Comparison of ENCODE assay signal across 17 cellular contexts in genomic region chr2:150887926-150888325, GRCh38.
A peak's percentile ranks its signal among the peaks of the same experiment; 100 is the strongest.
DNase-seq lines count a peak whose midpoint lies in the region; ATAC-seq, FAIRE-seq and TF ChIP-seq lines count a peak whose summit lies in the region.
"Had no signal": no experiment of that assay in that cellular context is flagged by ENCODE, and none has a peak within 500 bp of the region (broad histone marks: within the 10 kb centered on the region; RNA-seq: fewer than 3 reads in every experiment).

No MANE protein-coding gene starts in this region.

- POLR2A ChIA-PET in IMR-90 (lab: Charles Lee; ENCODE audit: unreplicated experiment): no interaction called here
- POLR2A ChIA-PET in endothelial cell of umbilical vein (lab: Charles Lee): no interaction called here

- no peak overlapping the region for H3K23ac ChIP-seq in IMR-90 (ENCODE audit: low read depth, low read length)

- H3K4ac ChIP-seq in IMR-90 (ENCODE audit: low read depth, low read length): no peak overlapping the region

- no peak overlapping the region for H3K14ac ChIP-seq in IMR-90 (replicated peaks; ENCODE audit: low read depth, low read length)

- no peak for TF ChIP-seq CTCF in IMR-90 (conservative IDR thresholded peaks at IDR 0.05; ENCODE audit: low read depth, low read length)
- no peak for TF ChIP-seq CTCF in endothelial cell of umbilical vein (IDR thresholded peaks at IDR 0.05; ENCODE audit: extremely low read depth in 1 of 2, insufficient read depth in 1 of 2, low read depth in 1 of 2, low read length in 2 of 2)
- no peak for TF ChIP-seq CTCF in fibroblast of the aortic adventitia (IDR thresholded peaks at IDR 0.05; ENCODE audit: insufficient read depth, low read length)
- TF ChIP-seq CTCF in smooth muscle cell (IDR thresholded peaks at IDR 0.05; ENCODE audit: borderline replicate concordance, insufficient read depth, poor library complexity, severe bottlenecking): no peak

- H3K79me1 ChIP-seq in IMR-90 (ENCODE audit: low read depth in 1 of 2, low read length in 2 of 2): no peaks in the 10 kb centered on the region

- H2BK5ac ChIP-seq in IMR-90 (ENCODE audit: low read depth, low read length, poor library complexity, severe bottlenecking): no peak overlapping the region

- no peaks in the 10 kb centered on the region for H3K4me1 ChIP-seq in IMR-90 (ENCODE audit: control insufficient read depth, insufficient read depth, low read length)
- no peaks in the 10 kb centered on the region for H3K4me1 ChIP-seq in endothelial cell of umbilical vein (ENCODE audit: control insufficient read depth, extremely low read depth, insufficient read depth, low read length)
- peaks cover 10% of the 10 kb centered on the region for H3K4me1 ChIP-seq in smooth muscle cell (ENCODE audit: low read depth)

- no peaks in the 10 kb centered on the region for H3K9me1 ChIP-seq in IMR-90 (ENCODE audit: insufficient read depth, low read length)
- no peaks in the 10 kb centered on the region for H3K9me1 ChIP-seq in endothelial cell of umbilical vein (replicated peaks; ENCODE audit: control insufficient read depth, extremely low read depth, insufficient read depth, low read length)

- no TSS peak for BruUV-seq in IMR-90 (replicated peaks; lab: Mats Ljungman, UMichigan)
- no TSS peak for BruUV-seq in endothelial cell of umbilical vein (replicated peaks; lab: Mats Ljungman, UMichigan)

- H3K9me3 ChIP-seq in IMR-90 (ENCODE audit: control insufficient read depth, insufficient read depth, low read length): no peaks in the 10 kb centered on the region
- no peaks in the 10 kb centered on the region for H3K9me3 ChIP-seq in endothelial cell of umbilical vein (replicated peaks; ENCODE audit: control insufficient read depth, insufficient read depth, low read length)
- no peaks in the 10 kb centered on the region for H3K9me3 ChIP-seq in smooth muscle cell (replicated peaks; ENCODE audit: low read depth)
- H3K9me3 ChIP-seq: Caco-2 had no signal

- H3K18ac ChIP-seq in IMR-90 (ENCODE audit: low read depth, low read length): no peak overlapping the region; the same call in 1 of the 2 replicates

- WGBS in IMR-90 (ENCODE audit: extremely low coverage in 2 of 2, insufficient read length in 1 of 2), 2 experiments: no CpG with 5 or more reads among the region's 3 CpGs
- WGBS in smooth muscle cell (ENCODE audit: low lambda C conversion rate): 66% methylated on average over 3 of the region's 3 CpGs

- no peak overlapping the region for H2BK120ac ChIP-seq in IMR-90 (ENCODE audit: low read depth, low read length)

- H4K20me1 ChIP-seq in IMR-90 (ENCODE audit: insufficient read depth, low read length) (no peaks in the 10 kb centered on the region), endothelial cell of umbilical vein (replicated peaks; ENCODE audit: control insufficient read depth, extremely low read depth, insufficient read depth, low read length) (no peaks in the 10 kb centered on the region), smooth muscle cell (ENCODE audit: low read depth) (no peaks in the 10 kb centered on the region)

- no peak for TF ChIP-seq RAD21 in IMR-90 (IDR thresholded peaks at IDR 0.05; ENCODE audit: low read length)

- ATAC-seq in IMR-90 (ENCODE audit: low read depth) (no peak), HG02571 (IDR thresholded peaks at IDR 0.05; ENCODE audit: unreplicated experiment) (no peak)
- ATAC-seq: CD8-positive, alpha-beta T cell had no signal

- H2BK20ac ChIP-seq in IMR-90 (ENCODE audit: low read depth, low read length): no peak overlapping the region

- H3K9ac ChIP-seq in IMR-90 (ENCODE audit: low read depth, low read length): no peak overlapping the region
- H3K9ac ChIP-seq in endothelial cell of umbilical vein (replicated peaks; ENCODE audit: extremely low read depth, insufficient read depth, low read length): no peak overlapping the region
- H3K9ac ChIP-seq in smooth muscle cell (ENCODE audit: low read depth): no peak overlapping the region

- no peak overlapping the region for H4K5ac ChIP-seq in IMR-90 (ENCODE audit: low read depth, low read length)

- CTCF ChIA-PET in IMR-90 (lab: Yijun Ruan, JAX) (interaction anchor here (0.7 kb wide), 1 partner anchor 55 kb away, joined by 3 read pairs; no protein-coding TSS in a partner anchor), endothelial cell of umbilical vein (lab: Charles Lee) (no interaction called here)

- H3K4me2 ChIP-seq in IMR-90 (ENCODE audit: low read depth, low read length) (no peak overlapping the region), endothelial cell of umbilical vein (ENCODE audit: insufficient read depth, low read length) (no peak overlapping the region), smooth muscle cell (peak overlapping the region; percentile 14)

- no peak overlapping the region for H4K91ac ChIP-seq in IMR-90 (ENCODE audit: insufficient read depth, low read depth, low read length)

- no peak overlapping the region for H4K8ac ChIP-seq in IMR-90 (ENCODE audit: low read depth in 2 of 2, low read length in 2 of 2)

- peak; percentile 2 for DNase-seq in IMR-90
- DNase-seq in endothelial cell of umbilical vein (ENCODE audit: low read depth, low spot score): peak; percentile 5
- DNase-seq in fibroblast of the aortic adventitia (ENCODE audit: low read depth): peak; percentile 54
- no peak for DNase-seq in smooth muscle cell (lab: John Stamatoyannopoulos, UW; ENCODE audit: unreplicated experiment)
- no peak for DNase-seq in LoVo (ENCODE audit: low spot score)
- no peak for DNase-seq in activated T-cell treated with anti-CD3 and anti-CD28 coated beads, Interleukin-2, amount 50 U/mL, for 1 hour
- DNase-seq in ecto neural progenitor cell (ENCODE audit: low spot score): no peak
- DNase-seq: Caco-2; CD4-positive, CD25-positive, alpha-beta regulatory T cell; CD8-positive, alpha-beta T cell; DMS153; DND-41; H7 had no signal

- no peaks in the 10 kb centered on the region for H3F3A ChIP-seq in smooth muscle cell (ENCODE audit: low read depth)

- in situ Hi-C loops in IMR-90 (cut with MboI; ENCODE audit: low sequenced_read_pairs): no loop called here

- intact Hi-C loops in IMR-90 (cut with micrococcal nuclease) (no loop called here), endothelial cell of umbilical vein (cut with micrococcal nuclease) (no loop called here)

- H2AK5ac ChIP-seq in IMR-90 (ENCODE audit: low read depth, low read length): no peak overlapping the region

- no peak overlapping the region for H3K27ac ChIP-seq in IMR-90 (ENCODE audit: insufficient read depth, low read length)
- no peak overlapping the region for H3K27ac ChIP-seq in endothelial cell of umbilical vein (ENCODE audit: insufficient read depth, low read depth, low read length)
- peak overlapping the region; percentile 46 for H3K27ac ChIP-seq in smooth muscle cell (ENCODE audit: low read depth)
- H3K27ac ChIP-seq: C4-2B had no signal

- TF ChIP-seq POLR2A in IMR-90 (IDR thresholded peaks at IDR 0.05; ENCODE audit: low read depth, low read length): no peak
- no peak for TF ChIP-seq POLR2A in endothelial cell of umbilical vein (IDR thresholded peaks at IDR 0.05; ENCODE audit: low read depth, low read length)

- H3K27me3 ChIP-seq in IMR-90 (ENCODE audit: control insufficient read depth, insufficient read depth, low read length): no peaks in the 10 kb centered on the region
- H3K27me3 ChIP-seq in endothelial cell of umbilical vein (ENCODE audit: control insufficient read depth in 2 of 2, insufficient read depth in 2 of 2, low read length in 2 of 2): no peaks in the 10 kb centered on the region
- H3K27me3 ChIP-seq in smooth muscle cell (ENCODE audit: low read depth): no peaks in the 10 kb centered on the region

- H2AK9ac ChIP-seq in IMR-90 (replicated peaks; ENCODE audit: low read depth, low read length, poor library complexity): no peak overlapping the region

- no peak overlapping the region for H2BK15ac ChIP-seq in IMR-90 (ENCODE audit: low read depth, low read length)

- H3K79me2 ChIP-seq in endothelial cell of umbilical vein (ENCODE audit: control insufficient read depth, insufficient read depth, low read length) (no peaks in the 10 kb centered on the region), smooth muscle cell (ENCODE audit: low read depth) (no peaks in the 10 kb centered on the region)

- H3K36me3 ChIP-seq in IMR-90 (ENCODE audit: control insufficient read depth, insufficient read depth, low read length) (no peaks in the 10 kb centered on the region), endothelial cell of umbilical vein (ENCODE audit: control insufficient read depth in 2 of 2, extremely low read depth in 1 of 2, insufficient read depth in 2 of 2, low read length in 2 of 2) (no peaks in the 10 kb centered on the region), smooth muscle cell (ENCODE audit: low read depth) (no peaks in the 10 kb centered on the region)

- dilution Hi-C loops in IMR-90 (cut with HindIII; ENCODE audit: low sequenced_read_pairs, unreplicated experiment) (no loop called here), endothelial cell of umbilical vein (cut with MboI; ENCODE audit: extremely low pct_ligation_motif_present, low sequenced_read_pairs) (no loop called here)

- no peak overlapping the region for H2AFZ ChIP-seq in IMR-90 (replicated peaks; ENCODE audit: low read length, poor library complexity)
- no peak overlapping the region for H2AFZ ChIP-seq in endothelial cell of umbilical vein (ENCODE audit: low read depth, low read length)
- H2AFZ ChIP-seq in smooth muscle cell (ENCODE audit: low read depth): no peak overlapping the region

- no peak for FAIRE-seq in endothelial cell of umbilical vein (lab: Jason Lieb, UNC)
- FAIRE-seq: GM12892, H1 had no signal

- no peak overlapping the region for H3K56ac ChIP-seq in IMR-90 (ENCODE audit: extremely low read depth, insufficient read depth, low read length)

- H3K4me3 ChIP-seq in IMR-90 (ENCODE audit: insufficient read depth, low read depth, low read length) (no peak overlapping the region), endothelial cell of umbilical vein (replicated peaks in 1 of 3; ENCODE audit: insufficient read depth in 1 of 3, low read depth in 1 of 3, low read length in 3 of 3) (no peak overlapping the region), fibroblast of the aortic adventitia (ENCODE audit: low read depth, low read length) (no peak overlapping the region), smooth muscle cell (no peak overlapping the region)

TF ChIP-seq in IMR-90, 13 proteins besides CTCF, POLR2A, EP300 and RAD21 (continues in another document):
- no peak for TF ChIP-seq NFE2L2 (IDR thresholded peaks at IDR 0.05; ENCODE audit: low read depth, low read length)
- TF ChIP-seq RCOR1 (IDR thresholded peaks at IDR 0.05; ENCODE audit: insufficient replicate concordance, low read length): no peak
- TF ChIP-seq BHLHE40 (IDR thresholded peaks at IDR 0.05; ENCODE audit: low read depth, low read length): no peak
- TF ChIP-seq FOS (IDR thresholded peaks at IDR 0.05; ENCODE audit: low read depth, low read length): no peak
- no peak for TF ChIP-seq SMC3 (IDR thresholded peaks at IDR 0.05; ENCODE audit: low read depth, low read length)

TF ChIP-seq in endothelial cell of umbilical vein, 7 proteins besides CTCF, POLR2A, EP300 and RAD21 (continues in another document):
- TF ChIP-seq MYC (IDR thresholded peaks at IDR 0.05; ENCODE audit: low read depth, low read length) (no peak), GATA2 (IDR thresholded peaks at IDR 0.05; ENCODE audit: insufficient read depth, insufficient read length, low read depth, low read length) (no peak), EZH2 (IDR thresholded peaks at IDR 0.05; ENCODE audit: borderline replicate concordance, low read depth, low read length, severe bottlenecking) (no peak)

Comparison
In these comparisons a context has a peak if more than half of its experiments do, and no peak if none do; other contexts are left out.
1. DNase-seq: peak in IMR-90 (single experiment), endothelial cell of umbilical vein (single experiment) and fibroblast of the aortic adventitia (single experiment); none in smooth muscle cell (single experiment), LoVo (single experiment), activated T-cell treated with anti-CD3 and anti-CD28 coated beads, Interleukin-2, amount 50 U/mL, for 1 hour (single experiment) and ecto neural progenitor cell (single experiment).